Comparison of ENCODE assay signal across 8 cellular contexts in the genomic region with DNA sequence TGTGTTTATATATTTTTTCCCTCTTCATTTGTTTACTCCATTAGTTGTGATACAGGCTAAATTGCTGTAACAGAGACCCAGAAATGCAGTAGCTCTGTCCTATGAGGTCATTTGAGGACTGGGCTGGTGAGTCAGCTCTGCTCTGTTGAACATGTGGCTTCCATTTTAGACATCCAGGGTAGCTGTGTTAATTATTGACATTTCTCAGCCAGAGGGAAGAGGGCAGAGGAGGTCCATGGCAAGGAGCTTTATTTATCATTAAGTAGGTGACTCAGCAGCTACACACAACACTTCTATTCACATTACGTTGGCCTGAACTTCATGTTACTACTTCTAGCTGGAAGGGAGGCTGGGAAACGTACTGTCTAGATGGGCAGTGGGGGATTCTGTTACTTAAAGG.
A peak's percentile ranks its signal among the peaks of the same experiment; 100 is the strongest.
DNase-seq lines count a peak whose midpoint lies in the region; ATAC-seq and TF ChIP-seq lines count a peak whose summit lies in the region.

No MANE protein-coding gene starts in this region.

- no peak overlapping the region for H3K4me3 ChIP-seq in astrocyte of the spinal cord (ENCODE audit: low read depth, low read length)

- H3K9me3 ChIP-seq in CD4-positive, alpha-beta T cell (ENCODE audit: control insufficient read depth, low read length), result no peaks in the 10 kb centered on the region

- CTCF ChIA-PET in CD4-positive, alpha-beta T cell (lab: Charles Lee), result no interaction called here

- H3K27ac ChIP-seq in CD4-positive, alpha-beta T cell (ENCODE audit: low read depth, low read length), result no peak overlapping the region

- ATAC-seq in GM18907 (IDR thresholded peaks at IDR 0.05; ENCODE audit: unreplicated experiment) (peak; percentile 99), HG03457 (IDR thresholded peaks at IDR 0.05; ENCODE audit: unreplicated experiment) (peak; percentile 97)
- ATAC-seq in CD4-positive, alpha-beta T cell (ENCODE audit: poor library complexity), result no peak

- H3K27me3 ChIP-seq in CD4-positive, alpha-beta T cell (ENCODE audit: control insufficient read depth, insufficient read depth, low read length), result peaks cover 7% of the 10 kb centered on the region

- intact Hi-C loops in CD4-positive, alpha-beta T cell (cut with DNase I, micrococcal nuclease), result no loop called here

- H3K27ac Mint-ChIP-seq in CD4-positive, alpha-beta T cell, result no peak overlapping the region

- no peaks in the 10 kb centered on the region for H3K9me3 Mint-ChIP-seq in CD4-positive, alpha-beta T cell

- H3K4me1 Mint-ChIP-seq in CD4-positive, alpha-beta T cell (ENCODE audit: low read depth), result no peaks in the 10 kb centered on the region

- H3K36me3 Mint-ChIP-seq in CD4-positive, alpha-beta T cell (ENCODE audit: low read depth), result no peaks in the 10 kb centered on the region

- peaks cover 27% of the 10 kb centered on the region for H3K27me3 Mint-ChIP-seq in CD4-positive, alpha-beta T cell

- in situ Hi-C loops in astrocyte of the spinal cord (cut with HindIII; ENCODE audit: low sequenced_read_pairs), result no loop called here

- TF ChIP-seq CTCF in astrocyte of the spinal cord (IDR thresholded peaks at IDR 0.05; ENCODE audit: low read depth, low read length), result no peak
- no peak for TF ChIP-seq CTCF in CD4-positive, alpha-beta T cell (IDR thresholded peaks at IDR 0.05)

- no peak overlapping the region for H3K4me3 Mint-ChIP-seq in CD4-positive, alpha-beta T cell

- POLR2A ChIA-PET in CD4-positive, alpha-beta T cell (lab: Charles Lee), result no interaction called here

- peak; percentile 94 for DNase-seq in astrocyte of the spinal cord (ENCODE audit: low read depth, low spot score)
- peak; percentile 100 for DNase-seq in renal cortical epithelial cell (ENCODE audit: low read depth)
- no peak for DNase-seq in CD4-positive, alpha-beta T cell
- DNase-seq in NCI-H524 treated with DMSO at 0.1 percent for 48 hours (lab: John Stamatoyannopoulos, UW), result no peak
- no peak for DNase-seq in ureter (ENCODE audit: low spot score)
- no peak for DNase-seq in SW 1271 (lab: John Stamatoyannopoulos, UW)

Comparison
In these comparisons a context has a peak if more than half of its experiments do, and no peak if none do; other contexts are left out.
1. DNase-seq: peak in astrocyte of the spinal cord (single experiment) and renal cortical epithelial cell (single experiment); none in CD4-positive, alpha-beta T cell (0 of 10), NCI-H524 treated with DMSO at 0.1 percent for 48 hours (single experiment), ureter (single experiment) and SW 1271 (0 of 2).